In genomic region chr19:3605770-3606169, GRCh38 we compare ENCODE assay signal across 12 cellular contexts. TPM values are rescaled to one million over a fixed set of nuclear protein-coding genes. Genes with fewer than 3 reads are reported as not detected.
DNase-seq lines count a peak whose midpoint lies in the region; ATAC-seq lines count a peak whose summit lies in the region.
"Had no signal": no experiment of that assay in that cellular context is flagged by ENCODE, and none has a peak within 500 bp of the region (broad histone marks: within the 10 kb centered on the region; RNA-seq: fewer than 3 reads in every experiment).

No MANE protein-coding gene starts in this region.

- peaks cover 0 to 1% (median 0%) of the 10 kb centered on the region in 11 donors for H3K9me3 Mint-ChIP-seq in naive thymus-derived CD4-positive, alpha-beta T cell
- H3K9me3 Mint-ChIP-seq in activated CD8-positive, alpha-beta T cell treated with anti-CD3 and anti-CD28 coated beads, Interleukin-2, amount 10 ng/mL, durations not matched to agents 7 days and 5 days (ENCODE audit: insufficient read depth) = no peaks in the 10 kb centered on the region

- no peaks in the 10 kb centered on the region for H3K79me2 ChIP-seq in ACC112 (ENCODE audit: control insufficient read depth, insufficient read depth, low read length, unreplicated experiment)

- POLR2A ChIA-PET in naive thymus-derived CD4-positive, alpha-beta T cell (lab: Charles Lee) = no interaction called here
- POLR2A ChIA-PET in activated CD8-positive, alpha-beta T cell treated with anti-CD3 and anti-CD28 coated beads, Interleukin-2, amount 10 ng/mL, durations not matched to agents 7 days and 5 days (lab: Charles Lee) = no interaction called here

- H3K4me3 Mint-ChIP-seq in naive thymus-derived CD4-positive, alpha-beta T cell = no peak overlapping the region
- H3K4me3 Mint-ChIP-seq in activated CD8-positive, alpha-beta T cell treated with anti-CD3 and anti-CD28 coated beads, Interleukin-2, amount 10 ng/mL, durations not matched to agents 7 days and 5 days = no peak overlapping the region
- H3K4me3 Mint-ChIP-seq: stimulated activated naive B cell treated with anti-CD40 and anti-IgM and Interleukin-4, amounts not matched to agents 10 μg/mL and 1 μg/mL and 100 μg/mL, for 72 hours had no signal

- CTCF ChIA-PET in naive thymus-derived CD4-positive, alpha-beta T cell (lab: Charles Lee) = no interaction called here
- CTCF ChIA-PET in activated CD8-positive, alpha-beta T cell treated with anti-CD3 and anti-CD28 coated beads, Interleukin-2, amount 10 ng/mL, durations not matched to agents 7 days and 5 days (lab: Charles Lee) = no interaction called here

- H3K4me3 ChIP-seq in ACC112 (ENCODE audit: low read depth, low read length) = peak overlapping the region; percentile 90
- H3K4me3 ChIP-seq in HUES6 (ENCODE audit: low read depth, low read length) = peak overlapping the region; percentile 64
- H3K4me3 ChIP-seq in effector memory CD4-positive, alpha-beta T cell (ENCODE audit: insufficient read depth, low read depth, low read length, poor library complexity, severe bottlenecking) = peak overlapping the region; percentile 41
- H3K4me3 ChIP-seq in naive thymus-derived CD4-positive, alpha-beta T cell (ENCODE audit: low read length) = peak overlapping the region; percentile 44

- peaks cover 0 to 5% (median 0%) of the 10 kb centered on the region in 5 donors for H3K36me3 Mint-ChIP-seq in naive thymus-derived CD4-positive, alpha-beta T cell
- peaks cover 4% of the 10 kb centered on the region for H3K36me3 Mint-ChIP-seq in activated CD8-positive, alpha-beta T cell treated with anti-CD3 and anti-CD28 coated beads, Interleukin-2, amount 10 ng/mL, durations not matched to agents 7 days and 5 days (ENCODE audit: low read depth)

- H3K4me1 Mint-ChIP-seq in naive thymus-derived CD4-positive, alpha-beta T cell = peaks cover 7 to 15% (median 11%) of the 10 kb centered on the region in 7 donors
- H3K4me1 Mint-ChIP-seq in activated CD8-positive, alpha-beta T cell treated with anti-CD3 and anti-CD28 coated beads, Interleukin-2, amount 10 ng/mL, durations not matched to agents 7 days and 5 days (ENCODE audit: low read depth) = peaks cover 19% of the 10 kb centered on the region

- ATAC-seq in naive thymus-derived CD4-positive, alpha-beta T cell = no peak
- ATAC-seq in HG02588 (IDR thresholded peaks at IDR 0.05; ENCODE audit: unreplicated experiment) = no peak
- ATAC-seq in activated CD8-positive, alpha-beta T cell treated with anti-CD3 and anti-CD28 coated beads, Interleukin-2, amount 10 ng/mL, durations not matched to agents 7 days and 5 days = no peak

- intact Hi-C loops in naive thymus-derived CD4-positive, alpha-beta T cell (cut with micrococcal nuclease) = loop anchor here in 1 of 2 donors (1.0 to 5.0 kb wide), 4 partner anchors 13 to 48 kb away; partner anchors contain the start of genes HMG20B and MFSD12

- no peak overlapping the region for H3K27ac ChIP-seq in ACC112 (ENCODE audit: low read depth, low read length)
- no peak overlapping the region for H3K27ac ChIP-seq in HUES6 (ENCODE audit: low read depth, low read length)
- no peak overlapping the region for H3K27ac ChIP-seq in effector memory CD4-positive, alpha-beta T cell (ENCODE audit: insufficient read depth, low read length, poor library complexity, severe bottlenecking)
- peak overlapping the region; percentile 65 for H3K27ac ChIP-seq in naive thymus-derived CD4-positive, alpha-beta T cell (ENCODE audit: low read depth, low read length)

- no peak for DNase-seq in effector memory CD4-positive, alpha-beta T cell
- DNase-seq in naive thymus-derived CD4-positive, alpha-beta T cell = no peak
- DNase-seq in DMS53 (lab: John Stamatoyannopoulos, UW) (no peak), cortex of kidney (lab: John Stamatoyannopoulos, UW) (no peak)
- DNase-seq in activated CD8-positive, alpha-beta T cell treated with anti-CD3 and anti-CD28 coated beads, Interleukin-2, amount 10 ng/mL, durations not matched to agents 7 days and 5 days = no peak
- DNase-seq: activated CD4-positive, alpha-beta T cell treated with anti-CD3 and anti-CD28 coated beads for 1 hour; NCI-H187; SHP77 treated with DMSO at 0.1 percent for 48 hours had no signal

- H3K9ac ChIP-seq in HUES6 (ENCODE audit: low read length) = no peak overlapping the region

- H3K4me1 ChIP-seq in ACC112 (ENCODE audit: control insufficient read depth, insufficient read depth, low read length, unreplicated experiment) = no peaks in the 10 kb centered on the region
- peaks cover 8% of the 10 kb centered on the region; the same call in 1 of the 2 replicates for H3K4me1 ChIP-seq in HUES6 (ENCODE audit: control insufficient read depth, insufficient read depth, low read length)
- H3K4me1 ChIP-seq in effector memory CD4-positive, alpha-beta T cell (ENCODE audit: control insufficient read depth, insufficient read depth, low read length, poor library complexity, severe bottlenecking) = peaks cover 26% of the 10 kb centered on the region
- peaks cover 19 to 22% of the 10 kb centered on the region in 2 donors for H3K4me1 ChIP-seq in naive thymus-derived CD4-positive, alpha-beta T cell (ENCODE audit: control insufficient read depth in 2 of 2, insufficient read depth in 2 of 2, low read length in 2 of 2)

- H3K27ac Mint-ChIP-seq in naive thymus-derived CD4-positive, alpha-beta T cell = no peak overlapping the region
- H3K27ac Mint-ChIP-seq in activated CD8-positive, alpha-beta T cell treated with anti-CD3 and anti-CD28 coated beads, Interleukin-2, amount 10 ng/mL, durations not matched to agents 7 days and 5 days = no peak overlapping the region
- H3K27ac Mint-ChIP-seq: stimulated activated naive B cell treated with anti-CD40 and anti-IgM and Interleukin-4, amounts not matched to agents 10 μg/mL and 1 μg/mL and 100 μg/mL, for 72 hours had no signal

- H3K27me3 Mint-ChIP-seq in naive thymus-derived CD4-positive, alpha-beta T cell = peaks cover 0 to 9% (median 0%) of the 10 kb centered on the region in 5 donors
- H3K27me3 Mint-ChIP-seq in activated CD8-positive, alpha-beta T cell treated with anti-CD3 and anti-CD28 coated beads, Interleukin-2, amount 10 ng/mL, durations not matched to agents 7 days and 5 days (ENCODE audit: low read depth) = no peaks in the 10 kb centered on the region
- H3K27me3 Mint-ChIP-seq: stimulated activated naive B cell treated with anti-CD40 and anti-IgM and Interleukin-4, amounts not matched to agents 10 μg/mL and 1 μg/mL and 100 μg/mL, for 72 hours had no signal

- no peak overlapping the region for H2AFZ ChIP-seq in ACC112 (ENCODE audit: low read length, unreplicated experiment)

- H3K9me3 ChIP-seq in HUES6 (ENCODE audit: control insufficient read depth, insufficient read depth, low read depth, low read length) = no peaks in the 10 kb centered on the region
- no peaks in the 10 kb centered on the region for H3K9me3 ChIP-seq in effector memory CD4-positive, alpha-beta T cell (ENCODE audit: control insufficient read depth, low read length)
- no peaks in the 10 kb centered on the region for H3K9me3 ChIP-seq in naive thymus-derived CD4-positive, alpha-beta T cell (ENCODE audit: control insufficient read depth in 2 of 3, low read length in 3 of 3)

- H3K36me3 ChIP-seq in ACC112 (ENCODE audit: insufficient read depth, low read length) (no peaks in the 10 kb centered on the region), HUES6 (ENCODE audit: control insufficient read depth, insufficient read depth, low read length) (peaks cover 11% of the 10 kb centered on the region)
- H3K36me3 ChIP-seq in effector memory CD4-positive, alpha-beta T cell (ENCODE audit: control insufficient read depth, insufficient read depth, low read length) = peaks cover 5% of the 10 kb centered on the region
- peaks cover 0 to 9% (median 0%) of the 10 kb centered on the region in 3 experiments for H3K36me3 ChIP-seq in naive thymus-derived CD4-positive, alpha-beta T cell (ENCODE audit: control insufficient read depth in 2 of 3, insufficient read depth in 3 of 3, low read length in 3 of 3)

- H3K27me3 ChIP-seq in ACC112 (ENCODE audit: insufficient read depth, low read length) = no peaks in the 10 kb centered on the region
- H3K27me3 ChIP-seq in HUES6 (ENCODE audit: control insufficient read depth, insufficient read depth, low read length) = peaks cover 13% of the 10 kb centered on the region
- H3K27me3 ChIP-seq in effector memory CD4-positive, alpha-beta T cell (replicated peaks; ENCODE audit: control insufficient read depth, insufficient read depth, low read length, poor library complexity, severe bottlenecking) = no peaks in the 10 kb centered on the region
- H3K27me3 ChIP-seq in naive thymus-derived CD4-positive, alpha-beta T cell (ENCODE audit: control insufficient read depth in 2 of 2, insufficient read depth in 2 of 2, low read length in 2 of 2) = no peaks in the 10 kb centered on the region

RNA-seq across cellular contexts. Expression of gene TBXA2R, which starts 0.9 kb away (rescaled TPM):
- total RNA-seq in naive thymus-derived CD4-positive, alpha-beta T cell = 1 to 10 TPM in 4 of 5 experiments, under 1 TPM in 1; 0.73 to 5.9 (median 4.1) TPM
- 1 to 10 TPM; 6.4 to 9.0 TPM for polyA plus RNA-seq in naive thymus-derived CD4-positive, alpha-beta T cell
- 1 to 10 TPM; 2.6 to 2.8 TPM for total RNA-seq in activated CD8-positive, alpha-beta T cell treated with anti-CD3 and anti-CD28 coated beads, Interleukin-2, amount 10 ng/mL, durations not matched to agents 7 days and 5 days

RNA-seq across cellular contexts. Expression of gene GIPC3, which starts 20.5 kb away (rescaled TPM):
- 1 to 10 TPM in 4 of 5 experiments, under 1 TPM in 1; 0.85 to 3.3 (median 2.9) TPM for total RNA-seq in naive thymus-derived CD4-positive, alpha-beta T cell
- polyA plus RNA-seq in naive thymus-derived CD4-positive, alpha-beta T cell = 1 to 10 TPM; 1.3 to 1.5 TPM
- under 1 TPM; 0.26 to 0.31 TPM for total RNA-seq in activated CD8-positive, alpha-beta T cell treated with anti-CD3 and anti-CD28 coated beads, Interleukin-2, amount 10 ng/mL, durations not matched to agents 7 days and 5 days

RNA-seq across cellular contexts. Expression of gene CACTIN, which starts 20.8 kb away (rescaled TPM):
- 10 to 100 TPM; 35.4 to 46.7 (median 37.1) TPM for total RNA-seq in naive thymus-derived CD4-positive, alpha-beta T cell
- 10 to 100 TPM in 1 of 2 donors, 1 to 10 TPM in 1; 9.5 to 22.2 TPM for polyA plus RNA-seq in naive thymus-derived CD4-positive, alpha-beta T cell
- 10 to 100 TPM; 31.2 to 37.0 TPM for total RNA-seq in activated CD8-positive, alpha-beta T cell treated with anti-CD3 and anti-CD28 coated beads, Interleukin-2, amount 10 ng/mL, durations not matched to agents 7 days and 5 days

RNA-seq across cellular contexts. Expression of gene HMG20B, which starts 33.0 kb away (rescaled TPM):
- total RNA-seq in naive thymus-derived CD4-positive, alpha-beta T cell = 10 to 100 TPM; 37.9 to 63.7 (median 53.0) TPM
- 10 to 100 TPM; 50.6 to 65.6 TPM for polyA plus RNA-seq in naive thymus-derived CD4-positive, alpha-beta T cell
- 10 to 100 TPM; 45.0 to 51.2 TPM for total RNA-seq in activated CD8-positive, alpha-beta T cell treated with anti-CD3 and anti-CD28 coated beads, Interleukin-2, amount 10 ng/mL, durations not matched to agents 7 days and 5 days

RNA-seq across cellular contexts. Expression of gene MFSD12, which starts 48.4 kb away (rescaled TPM):
- total RNA-seq in naive thymus-derived CD4-positive, alpha-beta T cell = 100 to 1,000 TPM in 3 of 5 experiments, 10 to 100 TPM in 2; 95.2 to 153 (median 101) TPM
- polyA plus RNA-seq in naive thymus-derived CD4-positive, alpha-beta T cell = 10 to 100 TPM; 41.2 to 74.0 TPM
- total RNA-seq in activated CD8-positive, alpha-beta T cell treated with anti-CD3 and anti-CD28 coated beads, Interleukin-2, amount 10 ng/mL, durations not matched to agents 7 days and 5 days = 10 to 100 TPM; 61.0 to 63.5 TPM
